ENCODE assay signal across 8 cellular contexts in the genomic region with DNA sequence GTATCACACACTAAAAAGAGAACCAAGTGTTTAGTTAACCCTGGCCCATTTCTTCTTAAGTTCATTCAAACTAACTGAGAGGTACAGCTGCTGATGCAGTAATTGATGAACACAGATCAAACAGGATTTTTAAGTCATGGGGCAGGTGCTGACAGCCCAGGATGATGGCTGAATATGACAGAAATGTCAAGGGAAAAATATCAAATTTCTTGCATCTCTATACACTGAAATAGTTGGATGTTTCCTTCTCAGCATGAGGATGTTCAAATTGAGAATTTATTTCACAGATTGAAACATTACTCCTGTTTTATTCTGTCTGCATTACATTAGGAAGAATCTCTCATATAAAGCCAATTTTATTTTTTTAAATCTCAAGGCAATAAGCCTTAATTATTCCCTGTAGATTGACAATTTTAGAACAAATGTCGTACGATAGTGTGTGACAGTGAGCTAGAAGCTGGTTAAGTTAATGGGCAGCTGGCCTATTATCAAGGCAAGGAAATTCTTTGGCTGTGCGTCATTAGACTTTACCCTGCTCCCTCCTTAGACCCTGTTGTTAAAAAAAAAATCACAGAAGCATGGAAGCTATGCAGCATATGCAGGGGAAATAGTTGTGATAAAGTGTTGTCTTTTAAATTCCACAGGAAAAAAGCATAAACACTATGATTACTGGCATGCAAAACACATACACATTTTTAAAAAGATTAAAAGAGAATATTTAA.
A peak's percentile ranks its signal among the peaks of the same experiment; 100 is the strongest.
DNase-seq lines count a peak whose midpoint lies in the region; TF ChIP-seq lines count a peak whose summit lies in the region.

No MANE protein-coding gene starts in this region.

- TF ChIP-seq CTCF in fibroblast of mammary gland (conservative IDR thresholded peaks at IDR 0.05; ENCODE audit: control insufficient read depth, insufficient read depth, low read depth, low read length), result no peak
- no peak for TF ChIP-seq CTCF in parathyroid adenoma (IDR thresholded peaks at IDR 0.05)

- no peaks in the 10 kb centered on the region for H3K27me3 ChIP-seq in parathyroid adenoma (ENCODE audit: control insufficient read depth, insufficient read depth, low read length)

- H3K4me3 ChIP-seq in fibroblast of mammary gland (ENCODE audit: control insufficient read depth, low read depth, low read length) (no peak overlapping the region), parathyroid adenoma (ENCODE audit: low read depth, low read length) (no peak overlapping the region)

- no peak overlapping the region for H3K4me2 ChIP-seq in parathyroid adenoma (ENCODE audit: low read length)

- H3K36me3 ChIP-seq in parathyroid adenoma (ENCODE audit: control insufficient read depth, insufficient read depth, low read length), result no peaks in the 10 kb centered on the region

- intact Hi-C loops in posterior vena cava (cut with DNase I), result no loop called here

- H3K27ac ChIP-seq in parathyroid adenoma, result no peak overlapping the region

- H3K79me2 ChIP-seq in parathyroid adenoma, result no peaks in the 10 kb centered on the region

- H3K4me1 ChIP-seq in parathyroid adenoma, result peaks cover 3% of the 10 kb centered on the region

- no peak overlapping the region for H3K9ac ChIP-seq in parathyroid adenoma

- H3K9me3 ChIP-seq in parathyroid adenoma (ENCODE audit: control insufficient read depth, low read length), result no peaks in the 10 kb centered on the region

- H2AFZ ChIP-seq in parathyroid adenoma, result peak overlapping the region; percentile 45

- DNase-seq in GM04504 (ENCODE audit: low read depth) (peak; percentile 81), NCI-H446 treated with DMSO at 0.1 percent for 48 hours (lab: John Stamatoyannopoulos, UW) (peak; percentile 83), fibroblast of mammary gland (ENCODE audit: low read depth) (peak; percentile 86), posterior vena cava (ENCODE audit: low spot score) (no peak), SIG-M5 treated with dmso at 0.1 percent for 504 hours (lab: John Stamatoyannopoulos, UW; ENCODE audit: unreplicated experiment) (no peak), 8988T (no peak), SIG-M5 (lab: John Stamatoyannopoulos, UW) (no peak)

Comparison
In these comparisons a context has a peak if more than half of its experiments do, and no peak if none do; other contexts are left out.
1. DNase-seq: peak in GM04504 (single experiment), NCI-H446 treated with DMSO at 0.1 percent for 48 hours (single experiment) and fibroblast of mammary gland (single experiment); none in posterior vena cava (single experiment), SIG-M5 treated with dmso at 0.1 percent for 504 hours (single experiment), 8988T (single experiment) and SIG-M5 (single experiment).